ENCODE assay signal across 12 cellular contexts in the genomic region with DNA sequence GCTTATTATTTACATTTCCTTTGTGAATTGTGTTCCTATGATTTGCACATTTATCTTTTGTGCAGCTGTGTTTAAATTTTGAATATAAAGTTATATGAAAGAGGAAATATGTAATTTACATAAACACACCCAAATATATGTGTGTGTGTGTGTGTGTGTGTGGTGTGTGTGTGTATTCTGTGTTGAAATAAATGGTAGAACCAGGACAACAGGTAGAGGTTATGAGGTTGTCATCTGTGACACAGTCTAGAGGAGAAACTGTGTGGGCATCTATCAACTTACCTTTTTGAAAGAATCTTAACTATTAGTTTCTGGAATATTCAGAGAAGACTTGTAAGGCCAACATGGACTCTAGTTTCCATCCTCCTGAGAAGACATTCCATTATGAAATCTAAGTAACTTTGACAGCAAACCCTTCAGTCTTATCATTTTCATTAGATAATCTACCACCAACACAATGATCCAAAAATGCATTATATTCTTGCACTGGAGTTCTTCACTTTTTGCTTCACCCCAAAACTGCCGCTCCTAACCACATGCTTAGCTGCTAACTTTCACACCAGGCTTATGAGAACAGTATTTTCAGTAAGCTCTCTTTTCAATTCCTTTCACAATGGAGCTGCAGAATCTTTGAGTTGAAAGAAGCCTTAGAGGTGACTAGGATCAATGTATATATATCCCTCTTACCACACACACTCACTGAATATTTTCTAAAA. TPM values are rescaled to one million over a fixed set of nuclear protein-coding genes. Genes with fewer than 3 reads are reported as not detected.
A peak's percentile ranks its signal among the peaks of the same experiment; 100 is the strongest.
DNase-seq lines count a peak whose midpoint lies in the region; ATAC-seq, FAIRE-seq and TF ChIP-seq lines count a peak whose summit lies in the region.
"Had no signal": no experiment of that assay in that cellular context is flagged by ENCODE, and none has a peak within 500 bp of the region (broad histone marks: within the 10 kb centered on the region; RNA-seq: fewer than 3 reads in every experiment).

No MANE protein-coding gene starts in this region.

- intact Hi-C loops in posterior vena cava (cut with DNase I) = no loop called here

- peaks cover 88% of the 10 kb centered on the region for H3K36me3 Mint-ChIP-seq in activated T-helper 17 cell treated with anti-CD3 and anti-CD28 coated beads, Interleukin-2, amount 50 U/mL, for 72 hours (ENCODE audit: low read depth)
- H3K36me3 Mint-ChIP-seq: mesothelial cell of epicardium had no signal

- no peaks in the 10 kb centered on the region for H3K9me3 Mint-ChIP-seq in activated T-helper 17 cell treated with anti-CD3 and anti-CD28 coated beads, Interleukin-2, amount 50 U/mL, for 72 hours
- H3K9me3 Mint-ChIP-seq: mesothelial cell of epicardium had no signal

- no peaks in the 10 kb centered on the region for H3K27me3 Mint-ChIP-seq in activated T-helper 17 cell treated with anti-CD3 and anti-CD28 coated beads, Interleukin-2, amount 50 U/mL, for 72 hours

- ATAC-seq in GM19438 (IDR thresholded peaks at IDR 0.05; ENCODE audit: low read depth, unreplicated experiment) (peak; percentile 39), HG03097 (IDR thresholded peaks at IDR 0.05; ENCODE audit: low FRiP score, unreplicated experiment) (peak; percentile 42)
- ATAC-seq in activated T-helper 17 cell treated with anti-CD3 and anti-CD28 coated beads, Interleukin-2, amount 50 U/mL, for 72 hours (replicated peaks) = peak; percentile 22

- H3K4me1 Mint-ChIP-seq in activated T-helper 17 cell treated with anti-CD3 and anti-CD28 coated beads, Interleukin-2, amount 50 U/mL, for 72 hours = peaks cover 48% of the 10 kb centered on the region

- peak; percentile 89 for FAIRE-seq in D721Med (lab: Jason Lieb, UNC)

- H3K27ac Mint-ChIP-seq in activated T-helper 17 cell treated with anti-CD3 and anti-CD28 coated beads, Interleukin-2, amount 50 U/mL, for 72 hours = peak overlapping the region; percentile 32
- H3K27ac Mint-ChIP-seq: mesothelial cell of epicardium had no signal

- H3K4me3 Mint-ChIP-seq in activated T-helper 17 cell treated with anti-CD3 and anti-CD28 coated beads, Interleukin-2, amount 50 U/mL, for 72 hours = peak overlapping the region; percentile 89
- H3K4me3 Mint-ChIP-seq: mesothelial cell of epicardium had no signal

- DNase-seq in D721Med (ENCODE audit: insufficient read length, low spot score) (no peak), GM19238 (ENCODE audit: insufficient read length, low spot score) (no peak), HuH-7.5 (ENCODE audit: low spot score) (no peak), cortex of kidney (lab: John Stamatoyannopoulos, UW) (no peak), posterior vena cava (ENCODE audit: low spot score) (no peak)
- DNase-seq: HCEC 1CT, NCI-H1694, transverse colon had no signal

- no peak for TF ChIP-seq CTCF in D721Med (IDR thresholded peaks at IDR 0.05; ENCODE audit: insufficient read depth, missing control alignments)

RNA-seq across cellular contexts. Expression of gene PTPRC, which starts 21.7 kb away (rescaled TPM):
- total RNA-seq in activated T-helper 17 cell treated with anti-CD3 and anti-CD28 coated beads, Interleukin-2, amount 50 U/mL, for 72 hours = 100 to 1,000 TPM; 366 to 421 TPM
- total RNA-seq in posterior vena cava = 10 to 100 TPM; 30.8 to 41.7 TPM
- total RNA-seq: mesothelial cell of epicardium had no signal

Comparison
In these comparisons a context has a peak if more than half of its experiments do, and no peak if none do; other contexts are left out.
1. RNA of gene PTPRC, which starts 21.7 kb away (total RNA-seq): 366 to 421 TPM in activated T-helper 17 cell treated with anti-CD3 and anti-CD28 coated beads, Interleukin-2, amount 50 U/mL, for 72 hours; 30.8 to 41.7 TPM in posterior vena cava; every median in the first group is over 4 times any median in the second.
2. Peak in every context shown above with its lines, with median percentiles within 50 percentile points of each other: ATAC-seq.